ENCODE assay signal across 8 cellular contexts in genomic region chr9:113151696-113152630, GRCh38. TPM values are rescaled to one million over a fixed set of nuclear protein-coding genes. Genes with fewer than 3 reads are reported as not detected.
A peak's percentile ranks its signal among the peaks of the same experiment; 100 is the strongest.
DNase-seq lines count a peak whose midpoint lies in the region; ATAC-seq, FAIRE-seq and TF ChIP-seq lines count a peak whose summit lies in the region.

No MANE protein-coding gene starts in this region.

- H3K36me3 ChIP-seq in ES-I3 (ENCODE audit: insufficient read depth, low read length) (no peaks in the 10 kb centered on the region), RWPE2 (ENCODE audit: low read depth) (0 out of 2 replicates have a peak, but pooled peaks cover 4% of the 10 kb centered on the region), pancreas (no peaks in the 10 kb centered on the region)

- no peaks in the 10 kb centered on the region for H3K9me3 ChIP-seq in ES-I3 (ENCODE audit: control insufficient read depth, insufficient read depth, low read length)
- H3K9me3 ChIP-seq in RWPE2 (ENCODE audit: severe bottlenecking): no peaks in the 10 kb centered on the region
- H3K9me3 ChIP-seq in pancreas: no peaks in the 10 kb centered on the region

- H3K27ac ChIP-seq in RWPE2 (ENCODE audit: poor library complexity, severe bottlenecking): peak overlapping the region; percentile 90
- H3K27ac ChIP-seq in pancreas: peak overlapping the region in 2 of 4 donors; percentile 71 to 77

- H3K4me3 ChIP-seq in RWPE2 (ENCODE audit: severe bottlenecking): peak overlapping the region; percentile 67
- peak overlapping the region; percentile 72 to 96 (median 90) for H3K4me3 ChIP-seq in pancreas

- TF ChIP-seq CTCF in RWPE2 (IDR thresholded peaks at IDR 0.05; ENCODE audit: poor library complexity, severe bottlenecking) (no peak), pancreas (IDR thresholded peaks at IDR 0.05) (no peak)

- H3K4me1 ChIP-seq in ES-I3 (ENCODE audit: insufficient read depth, low read length) (no peaks in the 10 kb centered on the region), RWPE2 (ENCODE audit: insufficient read depth, poor library complexity, severe bottlenecking) (peaks cover 13% of the 10 kb centered on the region), pancreas (peaks cover 0 to 14% (median 9%) of the 10 kb centered on the region in 3 donors)

- DNase-seq in RWPE2 (ENCODE audit: low spot score) (no peak), fibroblast of peridontal ligament (ENCODE audit: extremely low read depth) (peak; percentile 9), pancreas (no peak), activated gamma-delta T cell treated with Interleukin-2 at 50 U/mL for 16 hours (no peak)
- DNase-seq in activated CD4-positive, CD25-positive, alpha-beta regulatory T cell treated with anti-CD3 and anti-CD28 coated beads, Interleukin-2, amount 50 U/mL, for 72 hours: no peak

- 45 to 59% methylated on average over 11 of the region's 11 CpGs for WGBS in pancreas, 2 donors

- intact Hi-C loops in pancreas (cut with DNase I): no loop called here

- FAIRE-seq in pancreas (lab: Jason Lieb, UNC): no peak

- H3K27me3 ChIP-seq in RWPE2 (ENCODE audit: insufficient read depth, poor library complexity, severe bottlenecking) (no peaks in the 10 kb centered on the region), pancreas (no peaks in the 10 kb centered on the region)

- peak overlapping the region; percentile 93 for H3K9ac ChIP-seq in ES-I3 (ENCODE audit: low read depth, low read length)

- ATAC-seq in RWPE2 (ENCODE audit: low read depth) (no peak), pancreas (peak; percentile 3 to 31 (median 16)), HG02938 (IDR thresholded peaks at IDR 0.05; ENCODE audit: unreplicated experiment) (no peak), HG03432 (IDR thresholded peaks at IDR 0.05; ENCODE audit: unreplicated experiment) (no peak)

RNA-seq across cellular contexts. Expression of gene SLC31A2, which starts 1.2 kb away (rescaled TPM):
- total RNA-seq in pancreas: 10 to 100 TPM in 2 of 6 donors, 1 to 10 TPM in 4; 8.4 to 11.9 (median 9.0) TPM
- 1 to 10 TPM; 5.3 to 5.5 TPM for polyA plus RNA-seq in pancreas

Comparison
In these comparisons a context has a peak if more than half of its experiments do, and no peak if none do; other contexts are left out.
1. ATAC-seq: peak in pancreas (4 of 4); none in RWPE2 (single experiment), HG02938 (single experiment) and HG03432 (single experiment).